20 cellular contexts compared by ENCODE assay signal in the genomic region with DNA sequence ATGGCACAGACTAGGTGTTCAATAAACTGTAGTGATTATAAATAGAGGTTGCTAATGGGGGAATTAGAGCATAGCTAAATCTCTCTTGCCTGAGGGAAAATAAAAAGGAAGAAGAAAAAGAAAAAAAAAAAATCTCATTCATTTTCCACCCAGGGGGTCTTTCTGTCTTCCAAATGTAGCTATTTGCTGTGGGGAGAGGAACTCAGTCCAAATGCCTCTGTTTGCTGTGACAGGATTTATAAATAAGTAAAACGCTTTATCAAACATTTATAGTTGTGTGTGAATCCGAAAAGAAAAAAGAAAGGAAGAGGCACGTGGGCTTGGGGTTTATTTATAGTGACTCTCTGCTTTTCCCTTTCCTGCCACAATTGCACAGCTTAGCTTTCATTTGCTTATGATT.
"Had no signal": no experiment of that assay in that cellular context is flagged by ENCODE, and none has a peak within 500 bp of the region (broad histone marks: within the 10 kb centered on the region; RNA-seq: fewer than 3 reads in every experiment).

No MANE protein-coding gene starts in this region.

- H3K36me3 ChIP-seq: right atrium auricular region, sigmoid colon, tibial nerve, upper lobe of right lung, vagina had no signal

- H3K27me3 ChIP-seq: hepatocyte, right atrium auricular region, sigmoid colon, testis, tibial nerve, upper lobe of right lung, vagina had no signal

- H3K9me3 ChIP-seq: right atrium auricular region, sigmoid colon, testis, tibial nerve, upper lobe of right lung, vagina had no signal

- DNase-seq: effector memory CD4-positive, alpha-beta T cell; foreskin melanocyte; head of caudate nucleus; left colon; left ventricle myocardium superior; naive thymus-derived CD8-positive, alpha-beta T cell; posterior cingulate gyrus; sigmoid colon; stimulated activated CD4-positive, alpha-beta T cell treated with anti-CD3 and anti-CD28 coated beads, Interleukin-2, amount 100 ng/mL, for 24 hours; stimulated activated CD4-positive, alpha-beta T cell treated with anti-CD3 and anti-CD28 coated beads, Interleukin-4, amount 100 ng/mL, for 4 hours; stimulated activated naive B cell treated with anti-CD40 and anti-IgM and Interleukin-4, amounts not matched to agents 10 μg/mL and 1 μg/mL and 100 μg/mL, for 72 hours; stimulated activated naive CD8-positive, alpha-beta T cell treated with anti-CD3 and anti-CD28 coated beads, Interleukin-15, amount 100 ng/mL, for 72 hours; testis; upper lobe of right lung had no signal

- H3K4me3 ChIP-seq: hepatocyte, lung, right atrium auricular region, sigmoid colon, skin epidermis, testis, tibial nerve, upper lobe of right lung, vagina had no signal

- H3K27ac ChIP-seq: hepatocyte, right atrium auricular region, sigmoid colon, skin epidermis, testis, tibial nerve, upper lobe of right lung, vagina had no signal

- H3K4me1 ChIP-seq: right atrium auricular region, sigmoid colon, testis, tibial nerve, upper lobe of right lung, vagina had no signal

- H3K4me2 ChIP-seq: hepatocyte had no signal

- ATAC-seq: left colon; left ventricle myocardium superior; naive thymus-derived CD8-positive, alpha-beta T cell; stimulated activated naive B cell treated with anti-CD40 and anti-IgM and Interleukin-4, amounts not matched to agents 10 μg/mL and 1 μg/mL and 100 μg/mL, for 72 hours; stimulated activated naive CD8-positive, alpha-beta T cell treated with anti-CD3 and anti-CD28 coated beads, Interleukin-15, amount 100 ng/mL, for 72 hours; upper lobe of right lung had no signal
